Comparison of ENCODE assay signal across 19 cellular contexts in genomic region chr1:62744594-62745577, GRCh38. TPM values are rescaled to one million over a fixed set of nuclear protein-coding genes. Genes with fewer than 3 reads are reported as not detected.
A peak's percentile ranks its signal among the peaks of the same experiment; 100 is the strongest.
DNase-seq lines count a peak whose midpoint lies in the region; ATAC-seq, FAIRE-seq and TF ChIP-seq lines count a peak whose summit lies in the region.
"Had no signal": no experiment of that assay in that cellular context is flagged by ENCODE, and none has a peak within 500 bp of the region (broad histone marks: within the 10 kb centered on the region; RNA-seq: fewer than 3 reads in every experiment).

No MANE protein-coding gene starts in this region.

- no peak overlapping the region for H3K4ac ChIP-seq in neuronal stem cell (ENCODE audit: low read length)

- no peak overlapping the region for H3K18ac ChIP-seq in neuronal stem cell (ENCODE audit: low read length)

- H3K79me1 ChIP-seq in neuronal stem cell (ENCODE audit: low read depth, low read length): no peaks in the 10 kb centered on the region

- no CpG with 5 or more reads among the region's 3 CpGs for WGBS in neuronal stem cell (ENCODE audit: extremely low coverage in 2 of 2, insufficient read length in 2 of 2, insufficient replicate concordance in 1 of 2), 2 donors

- H3K4me3 ChIP-seq in adipocyte (ENCODE audit: low read length) (peak overlapping the region; percentile 34), neuronal stem cell (ENCODE audit: low read length in 2 of 2) (no peak overlapping the region), mucosa of descending colon (no peak overlapping the region), WERI-Rb-1 (ENCODE audit: low read depth, low read length) (no peak overlapping the region)
- H3K4me3 ChIP-seq: A549, SK-N-MC had no signal

- no peak overlapping the region for H2BK12ac ChIP-seq in neuronal stem cell (ENCODE audit: low read length)

- H4K8ac ChIP-seq in neuronal stem cell (ENCODE audit: low read depth, low read length): no peak overlapping the region

- H3K36me3 ChIP-seq in adipocyte (ENCODE audit: control insufficient read depth, insufficient read depth, low read length, severe bottlenecking): no peaks in the 10 kb centered on the region
- no peaks in the 10 kb centered on the region for H3K36me3 ChIP-seq in neuronal stem cell (replicated peaks in 1 of 2; ENCODE audit: control insufficient read depth in 2 of 2, insufficient read depth in 2 of 2, low read length in 2 of 2)
- H3K36me3 ChIP-seq in mucosa of descending colon (ENCODE audit: low read depth): no peaks in the 10 kb centered on the region
- no peaks in the 10 kb centered on the region for H3K36me3 ChIP-seq in WERI-Rb-1

- H3K23ac ChIP-seq in neuronal stem cell (ENCODE audit: low read depth, low read length, poor library complexity): no peak overlapping the region

- H3K9me3 ChIP-seq in adipocyte (ENCODE audit: control insufficient read depth, low read length) (no peaks in the 10 kb centered on the region), neuronal stem cell (replicated peaks in 1 of 2; ENCODE audit: control insufficient read depth in 2 of 2, insufficient read depth in 1 of 2, low read depth in 1 of 2, low read length in 2 of 2) (peaks cover 0 to 3% of the 10 kb centered on the region in 2 donors), mucosa of descending colon (no peaks in the 10 kb centered on the region), WERI-Rb-1 (ENCODE audit: severe bottlenecking) (no peaks in the 10 kb centered on the region)
- H3K9me3 ChIP-seq: A549 had no signal

- peak overlapping the region; percentile 17 for H2AFZ ChIP-seq in neuronal stem cell (ENCODE audit: low read length)

- intact Hi-C loops in mucosa of descending colon (cut with DNase I, micrococcal nuclease): loop anchor here (5.0 kb wide), 2 partner anchors 213 to 238 kb away; no protein-coding TSS in a partner anchor

- no peak overlapping the region for H3K4me2 ChIP-seq in neuronal stem cell (ENCODE audit: insufficient read depth, low read length, poor library complexity, severe bottlenecking)
- H3K4me2 ChIP-seq: A549 had no signal

- H2BK15ac ChIP-seq in neuronal stem cell (ENCODE audit: low read length): no peak overlapping the region

- H2AK5ac ChIP-seq in neuronal stem cell (ENCODE audit: low read depth, low read length): no peak overlapping the region

- H3K14ac ChIP-seq in neuronal stem cell (ENCODE audit: low read length): no peak overlapping the region

- peak overlapping the region; percentile 24 for H3K9ac ChIP-seq in adipocyte (ENCODE audit: low read length)
- no peak overlapping the region for H3K9ac ChIP-seq in neuronal stem cell (ENCODE audit: low read depth, low read length, poor library complexity)

- FAIRE-seq in GM12891 (lab: Jason Lieb, UNC): peak; percentile 20
- FAIRE-seq: A549 had no signal

- DNase-seq in GM12891 (ENCODE audit: insufficient read length, low spot score): no peak
- peak; percentile 36 for DNase-seq in adipocyte (ENCODE audit: low read depth)
- peak; percentile 52 for DNase-seq in fibroblast of peridontal ligament (ENCODE audit: extremely low read depth)
- no peak for DNase-seq in neuronal stem cell (ENCODE audit: low spot score)
- DNase-seq in mucosa of descending colon: no peak
- no peak for DNase-seq in WERI-Rb-1
- DNase-seq in stimulated activated CD4-positive, alpha-beta T cell treated with anti-CD3 and anti-CD28 coated beads, Interleukin-4, amount 100 ng/mL, for 24 hours: no peak
- no peak for DNase-seq in central memory CD4-positive, alpha-beta T cell
- DNase-seq: DMS79, HCEC 1CT, NCI-H1105 treated with DMSO at 0.1 percent for 48 hours, NCI-H1694, NCI-H2107, NCI-H510A, NCI-H82, OCI-M1, SHP77 had no signal

- TF ChIP-seq CTCF in mucosa of descending colon (IDR thresholded peaks at IDR 0.05): no peak
- no peak for TF ChIP-seq CTCF in WERI-Rb-1 (IDR thresholded peaks at IDR 0.05; ENCODE audit: low read depth, low read length)

- H3K4me1 ChIP-seq in adipocyte (ENCODE audit: control insufficient read depth, insufficient read depth, low read length) (peaks cover 16% of the 10 kb centered on the region), neuronal stem cell (ENCODE audit: control insufficient read depth in 2 of 2, insufficient read depth in 1 of 2, low read depth in 1 of 2, low read length in 2 of 2) (no peaks in the 10 kb centered on the region), mucosa of descending colon (ENCODE audit: low read depth) (no peaks in the 10 kb centered on the region)

- no peak for TF ChIP-seq POLR2A in GM12891 (IDR thresholded peaks at IDR 0.05; ENCODE audit: low read depth, low read length)

- H3K27me3 ChIP-seq in adipocyte (replicated peaks; ENCODE audit: control insufficient read depth, insufficient read depth, low read length) (no peaks in the 10 kb centered on the region), neuronal stem cell (ENCODE audit: control insufficient read depth in 3 of 3, insufficient read depth in 3 of 3, low read depth in 1 of 3, low read length in 3 of 3) (no peaks in the 10 kb centered on the region), WERI-Rb-1 (ENCODE audit: insufficient read depth, low read depth, severe bottlenecking) (no peaks in the 10 kb centered on the region)

- ATAC-seq in mucosa of descending colon: no peak
- ATAC-seq: A549 had no signal

- H2BK5ac ChIP-seq in neuronal stem cell (ENCODE audit: low read length): no peak overlapping the region

- no peak overlapping the region for H4K91ac ChIP-seq in neuronal stem cell (ENCODE audit: low read depth, low read length, poor library complexity)

- H3K27ac ChIP-seq in neuronal stem cell (replicated peaks; ENCODE audit: low read length): no peak overlapping the region
- H3K27ac ChIP-seq in WERI-Rb-1: no peak overlapping the region
- H3K27ac ChIP-seq: A549, SK-N-MC had no signal

- no peak overlapping the region for H2BK120ac ChIP-seq in neuronal stem cell (ENCODE audit: low read depth, low read length)

TF ChIP-seq in GM12891, 5 proteins besides CTCF, POLR2A, EP300 and RAD21:
- no peak for TF ChIP-seq SPI1 (IDR thresholded peaks at IDR 0.05; ENCODE audit: low read depth, low read length)
- no peak for TF ChIP-seq POLR2AphosphoS5 (IDR thresholded peaks at IDR 0.05; ENCODE audit: low read depth, low read length)
- TF ChIP-seq TAF1 (IDR thresholded peaks at IDR 0.05; ENCODE audit: low read depth, low read length): no peak
- no peak for TF ChIP-seq POU2F2 (IDR thresholded peaks at IDR 0.05; ENCODE audit: low read depth, low read length)
- no peak for TF ChIP-seq PAX5 (IDR thresholded peaks at IDR 0.05; ENCODE audit: insufficient read depth, low read length, severe bottlenecking)

RNA-seq across cellular contexts. Expression of gene ATG4C, which starts 39.0 kb away (rescaled TPM):
- polyA plus RNA-seq in GM12891 (2012; ENCODE audit: low read depth, missing spikeins): 8.4 TPM
- 10.6 TPM for polyA plus RNA-seq in neuronal stem cell (2013, experiment 1 of 2)
- polyA plus RNA-seq in neuronal stem cell (2013, experiment 2 of 2): 10.6 TPM
- total RNA-seq in mucosa of descending colon: 10 to 100 TPM in 1 of 3 donors, 1 to 10 TPM in 2; 3.8 to 11.3 (median 7.4) TPM

RNA-seq across cellular contexts. Expression of gene DOCK7, which starts 56.7 kb away (rescaled TPM):
- 11.6 TPM for polyA plus RNA-seq in GM12891 (2012; ENCODE audit: low read depth, missing spikeins)
- polyA plus RNA-seq in neuronal stem cell (2013, experiment 1 of 2): 28.6 TPM
- polyA plus RNA-seq in neuronal stem cell (2013, experiment 2 of 2): 27.6 TPM
- 10 to 100 TPM; 40.4 to 53.7 (median 41.9) TPM for total RNA-seq in mucosa of descending colon

Comparison
In these comparisons a context has a peak if more than half of its experiments do, and no peak if none do; other contexts are left out.
1. DNase-seq: peak in adipocyte (single experiment) and fibroblast of peridontal ligament (single experiment); none in GM12891 (single experiment), neuronal stem cell (single experiment), mucosa of descending colon (0 of 3), WERI-Rb-1 (single experiment), stimulated activated CD4-positive, alpha-beta T cell treated with anti-CD3 and anti-CD28 coated beads, Interleukin-4, amount 100 ng/mL, for 24 hours (single experiment) and central memory CD4-positive, alpha-beta T cell (single experiment).